Comparison of ENCODE assay signal across 24 cellular contexts in the genomic region with DNA sequence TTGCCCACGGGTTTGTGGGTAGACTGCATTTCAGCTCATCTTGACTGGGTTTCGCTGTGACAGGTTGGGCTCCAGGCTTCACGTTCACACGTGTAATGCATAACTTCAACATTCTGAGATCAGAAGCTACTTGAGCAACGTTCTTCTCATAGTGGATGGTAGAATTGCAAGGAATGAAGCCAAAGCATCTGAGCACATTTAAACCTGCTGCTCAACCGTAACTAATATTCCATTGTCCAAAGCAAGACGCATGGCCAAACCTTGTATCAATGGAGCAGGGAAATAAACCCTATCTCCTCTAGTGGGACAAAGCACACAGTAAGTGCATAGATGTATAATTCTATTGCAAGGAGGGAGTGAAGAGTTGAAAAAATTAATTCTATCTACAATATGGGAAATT.
"Had no signal": no experiment of that assay in that cellular context is flagged by ENCODE, and none has a peak within 500 bp of the region (broad histone marks: within the 10 kb centered on the region; RNA-seq: fewer than 3 reads in every experiment).

No MANE protein-coding gene starts in this region.

- H3K4me3 Mint-ChIP-seq: dendritic cell treated with granulocyte-macrophage colony-stimulating factor and Interleukin-4, amounts not matched to agents 40 ng/mL and 50 ng/mL, for 4 days; effector memory CD8-positive, alpha-beta T cell; endodermal cell had no signal

- H3K27me3 Mint-ChIP-seq: dendritic cell treated with granulocyte-macrophage colony-stimulating factor and Interleukin-4, amounts not matched to agents 40 ng/mL and 50 ng/mL, for 4 days; effector memory CD8-positive, alpha-beta T cell had no signal

- H3K27ac Mint-ChIP-seq: dendritic cell treated with granulocyte-macrophage colony-stimulating factor and Interleukin-4, amounts not matched to agents 40 ng/mL and 50 ng/mL, for 4 days; effector memory CD8-positive, alpha-beta T cell; endodermal cell had no signal

- FAIRE-seq: colon, endometrium, endothelial cell of umbilical vein, frontal cortex had no signal

- H3K4me1 Mint-ChIP-seq: endodermal cell had no signal

- DNase-seq: colonic mucosa; cortex of kidney; dermis blood vessel endothelial cell; dorsolateral prefrontal cortex; effector CD4-positive, alpha-beta T cell; effector CD8-positive, alpha-beta T cell; effector memory CD4-positive, alpha-beta T cell; effector memory CD8-positive, alpha-beta T cell; endodermal cell; erythroblast; esophagus squamous epithelium; foreskin fibroblast; foreskin keratinocyte; foreskin melanocyte; gastrocnemius medialis; glutamatergic neuron; head of caudate nucleus; heart left ventricle; heart right ventricle had no signal
